Comparison of ENCODE assay signal across 16 cellular contexts in genomic region chr11:7965386-7965785, GRCh38. TPM values are rescaled to one million over a fixed set of nuclear protein-coding genes. Genes with fewer than 3 reads are reported as not detected.
DNase-seq lines count a peak whose midpoint lies in the region; FAIRE-seq and TF ChIP-seq lines count a peak whose summit lies in the region.
"Had no signal": no experiment of that assay in that cellular context is flagged by ENCODE, and none has a peak within 500 bp of the region (broad histone marks: within the 10 kb centered on the region; RNA-seq: fewer than 3 reads in every experiment).

Gene NLRP10 (minus strand): TSS chr11:7965447. CDS start chr11:7963495, 1,952 bp downstream.

- peak within 1 kb of the TSS; percentile 16 for H2AFZ ChIP-seq in fibroblast of lung (ENCODE audit: low read length)
- H2AFZ ChIP-seq in smooth muscle cell (ENCODE audit: low read depth), result no peak within 1 kb of the TSS

- H3K4me1 ChIP-seq in fibroblast of lung (ENCODE audit: control insufficient read depth, extremely low read depth, insufficient read depth, low read length), result peaks cover 19% of the 10 kb centered on the region
- H3K4me1 ChIP-seq in smooth muscle cell (ENCODE audit: low read depth), result no peaks in the 10 kb centered on the region
- H3K4me1 ChIP-seq: left lung, sigmoid colon had no signal

- no peaks in the 10 kb centered on the region for H3K27me3 ChIP-seq in fibroblast of lung (ENCODE audit: control insufficient read depth, insufficient read depth, low read length)
- H3K27me3 ChIP-seq in smooth muscle cell (ENCODE audit: low read depth), result no peaks in the 10 kb centered on the region
- H3K27me3 ChIP-seq: sigmoid colon had no signal

- peak within 1 kb of the TSS; percentile 44 for H3K4me2 ChIP-seq in fibroblast of lung (ENCODE audit: extremely low read depth, insufficient read depth, low read length)
- H3K4me2 ChIP-seq in smooth muscle cell, result no peak within 1 kb of the TSS

- H3K9ac ChIP-seq in fibroblast of lung (ENCODE audit: insufficient read depth, low read length) (peak within 1 kb of the TSS; percentile 21), smooth muscle cell (ENCODE audit: low read depth) (no peak within 1 kb of the TSS)

- H3K79me2 ChIP-seq in fibroblast of lung (ENCODE audit: control insufficient read depth, insufficient read depth, low read length), result no peaks in the 10 kb centered on the region
- H3K79me2 ChIP-seq in smooth muscle cell (ENCODE audit: low read depth), result no peaks in the 10 kb centered on the region

- H3K4me3 ChIP-seq in fibroblast of lung (replicated peaks in 1 of 4; ENCODE audit: control extremely low read depth in 1 of 4, insufficient read depth in 1 of 4, low read depth in 3 of 4, low read length in 4 of 4), result peak within 1 kb of the TSS in 1 of 4 experiments; percentile 0
- no peak within 1 kb of the TSS for H3K4me3 ChIP-seq in smooth muscle cell
- H3K4me3 ChIP-seq: left lung, sigmoid colon had no signal

- H3K9me3 ChIP-seq in fibroblast of lung (ENCODE audit: control insufficient read depth, insufficient read depth, low read depth, low read length) (no peaks in the 10 kb centered on the region), smooth muscle cell (replicated peaks; ENCODE audit: low read depth) (no peaks in the 10 kb centered on the region)
- H3K9me3 ChIP-seq: left lung, sigmoid colon had no signal

- H4K20me1 ChIP-seq in fibroblast of lung (ENCODE audit: control insufficient read depth, extremely low read depth, insufficient read depth, low read length) (no peaks in the 10 kb centered on the region), smooth muscle cell (ENCODE audit: low read depth) (no peaks in the 10 kb centered on the region)

- FAIRE-seq in GM12891 (lab: Jason Lieb, UNC), result no peak

- 69% methylated on average over 1 of the region's 1 CpG for WGBS in smooth muscle cell (ENCODE audit: low lambda C conversion rate)

- H3F3A ChIP-seq in smooth muscle cell (ENCODE audit: low read depth), result no peaks in the 10 kb centered on the region

- H3K27ac ChIP-seq in fibroblast of lung (ENCODE audit: insufficient read depth, low read length), result peak within 1 kb of the TSS; percentile 85
- peak within 1 kb of the TSS; percentile 44 for H3K27ac ChIP-seq in smooth muscle cell (ENCODE audit: low read depth)
- H3K27ac ChIP-seq: left lung, sigmoid colon had no signal

- TF ChIP-seq POLR2A in GM12891 (IDR thresholded peaks at IDR 0.05; ENCODE audit: low read depth, low read length), result no peak

- peak; percentile 65 for DNase-seq in GM04504 (ENCODE audit: low read depth)
- peak; percentile 24 for DNase-seq in RPMI7951 (ENCODE audit: low read depth)
- peak; percentile 66 to 86 for DNase-seq in fibroblast of lung (ENCODE audit: low read depth in 2 of 2)
- no peak for DNase-seq in smooth muscle cell (lab: John Stamatoyannopoulos, UW; ENCODE audit: unreplicated experiment)
- DNase-seq in GM12891 (ENCODE audit: insufficient read length, low spot score), result no peak
- DNase-seq in inferior parietal cortex (ENCODE audit: extremely low spot score), result no peak
- no peak for DNase-seq in NCI-H524 treated with DMSO at 0.1 percent for 48 hours (lab: John Stamatoyannopoulos, UW)
- DNase-seq: amygdala, DMS 273 treated with DMSO at 0.1 percent for 48 hours, glutamatergic neuron, left lung, NCI-H1417 treated with DMSO at 0.1 percent for 48 hours, NCI-H526, nephron progenitor cell, sigmoid colon had no signal

- TF ChIP-seq CTCF in fibroblast of lung (conservative IDR thresholded peaks at IDR 0.05 in 1 of 2, IDR thresholded peaks at IDR 0.05 in 1 of 2; ENCODE audit: low read depth in 1 of 2, low read length in 2 of 2) (no peak), smooth muscle cell (IDR thresholded peaks at IDR 0.05; ENCODE audit: borderline replicate concordance, insufficient read depth, poor library complexity, severe bottlenecking) (no peak)

- H3K36me3 ChIP-seq in fibroblast of lung (ENCODE audit: control insufficient read depth, insufficient read depth, low read length) (no peaks in the 10 kb centered on the region), smooth muscle cell (ENCODE audit: low read depth) (no peaks in the 10 kb centered on the region)
- H3K36me3 ChIP-seq: left lung, sigmoid colon had no signal

TF ChIP-seq in GM12891, 5 proteins besides CTCF, POLR2A, EP300 and RAD21:
- TF ChIP-seq PAX5 (IDR thresholded peaks at IDR 0.05; ENCODE audit: insufficient read depth, low read length, severe bottlenecking), result no peak
- no peak for TF ChIP-seq SPI1 (IDR thresholded peaks at IDR 0.05; ENCODE audit: low read depth, low read length)

RNA-seq across cellular contexts. Expression of gene NLRP10, which starts in this region (rescaled TPM):
- total RNA-seq in RPMI7951 (2014; rRNA removed; shearing (Covaris generic)), result not detected in 2 replicates
- 0.26 and 9.6 TPM in 2 replicates for total RNA-seq in fibroblast of lung
- polyA plus RNA-seq in fibroblast of lung, result 2.2 and 4.8 TPM in 2 replicates
- polyA plus RNA-seq in fibroblast of lung (2012), result 1.1 and 3.3 TPM in 2 replicates
- 7.9 and 22.8 TPM in 2 replicates for polyA minus RNA-seq in fibroblast of lung (ENCODE audit: low replicate concordance)
- 0.13 and 0.81 TPM in 2 replicates for total RNA-seq in smooth muscle cell
- 0.59 TPM in 1 of 2 replicates, not detected in the other for polyA plus RNA-seq in smooth muscle cell
- not detected for polyA plus RNA-seq in GM12891 (2012; ENCODE audit: low read depth, missing spikeins)
- total RNA-seq: HT-29, left lung, sigmoid colon had no signal
- polyA plus RNA-seq: sigmoid colon had no signal

Comparison
In these comparisons a context has a peak if more than half of its experiments do, and no peak if none do; other contexts are left out.
1. Peak in DNase-seq in RPMI7951; RNA of the gene not detected or under 1 TPM.
2. DNase-seq: peak in GM04504 (single experiment) and fibroblast of lung (2 of 2); none in smooth muscle cell (single experiment), GM12891 (single experiment), inferior parietal cortex (single experiment) and NCI-H524 treated with DMSO at 0.1 percent for 48 hours (single experiment).